21 cellular contexts compared by ENCODE assay signal in genomic region chr20:13449868-13450441, GRCh38.
DNase-seq lines count a peak whose midpoint lies in the region; ATAC-seq and TF ChIP-seq lines count a peak whose summit lies in the region.
"Had no signal": no experiment of that assay in that cellular context is flagged by ENCODE, and none has a peak within 500 bp of the region (broad histone marks: within the 10 kb centered on the region; RNA-seq: fewer than 3 reads in every experiment).

No MANE protein-coding gene starts in this region.

- H3K9me3 ChIP-seq in PC-3 (ENCODE audit: low read length): no peaks in the 10 kb centered on the region
- H3K9me3 ChIP-seq in right atrium auricular region: no peaks in the 10 kb centered on the region
- H3K9me3 ChIP-seq: BLaER1 treated with 17β-estradiol and CSF1 and Interleukin-3, amounts not matched to agents 10 nM and 100 nM; HAP-1; SJCRH30 had no signal

- intact Hi-C loops in PC-3 (cut with micrococcal nuclease): loop anchor here (10.0 kb wide), 1 partner anchor 325 kb away; no protein-coding TSS in a partner anchor

- no TSS peak for BruUV-seq in PC-3 (replicated peaks; lab: Mats Ljungman, UMichigan)

- CTCF ChIA-PET in PC-3 (lab: Charles Lee): no interaction called here

- no peak overlapping the region for H3K9ac ChIP-seq in PC-3 (ENCODE audit: low read length)
- H3K9ac ChIP-seq: BLaER1 treated with 17β-estradiol and CSF1 and Interleukin-3, amounts not matched to agents 10 nM and 100 nM had no signal

- H3K4me2 ChIP-seq in PC-3 (ENCODE audit: low read length): no peak overlapping the region
- H3K4me2 ChIP-seq: PC-9 had no signal

- H2AFZ ChIP-seq in PC-3 (ENCODE audit: low read length): no peak overlapping the region
- H2AFZ ChIP-seq: PC-9 had no signal

- H3K4me3 ChIP-seq in PC-3 (ENCODE audit: low read length) (no peak overlapping the region), choroid plexus epithelial cell (ENCODE audit: low read depth, low read length) (no peak overlapping the region), right atrium auricular region (no peak overlapping the region)
- H3K4me3 ChIP-seq: BLaER1 treated with 17β-estradiol and CSF1 and Interleukin-3, amounts not matched to agents 10 nM and 100 nM; HAP-1; PC-9; SJCRH30 had no signal

- H3K27me3 ChIP-seq in PC-3 (ENCODE audit: low read length) (no peaks in the 10 kb centered on the region), right atrium auricular region (no peaks in the 10 kb centered on the region)
- H3K27me3 ChIP-seq: BLaER1 treated with 17β-estradiol and CSF1 and Interleukin-3, amounts not matched to agents 10 nM and 100 nM; SJCRH30 had no signal

- H3F3A ChIP-seq in PC-3 (ENCODE audit: low read length, unreplicated experiment): no peaks in the 10 kb centered on the region

- H3K36me3 ChIP-seq in PC-3 (ENCODE audit: low read depth, low read length): no peaks in the 10 kb centered on the region
- no peaks in the 10 kb centered on the region for H3K36me3 ChIP-seq in right atrium auricular region
- H3K36me3 ChIP-seq: HAP-1, SJCRH30 had no signal

- no peak for TF ChIP-seq CTCF in PC-3 (conservative IDR thresholded peaks at IDR 0.05; ENCODE audit: low read depth, low read length)
- TF ChIP-seq CTCF in choroid plexus epithelial cell (conservative IDR thresholded peaks at IDR 0.05; ENCODE audit: low read depth, low read length): no peak
- no peak for TF ChIP-seq CTCF in right atrium auricular region (IDR thresholded peaks at IDR 0.05)

- POLR2A ChIA-PET in PC-3 (lab: Charles Lee; ENCODE audit: unreplicated experiment): no interaction called here

- no peaks in the 10 kb centered on the region for H3K79me2 ChIP-seq in PC-3 (ENCODE audit: low read length)

- peaks cover 12% of the 10 kb centered on the region for H3K4me1 ChIP-seq in PC-3 (ENCODE audit: insufficient read depth, low read length)
- H3K4me1 ChIP-seq in right atrium auricular region: no peaks in the 10 kb centered on the region
- H3K4me1 ChIP-seq: HAP-1, SJCRH30 had no signal

- no peaks in the 10 kb centered on the region for H3K9me2 ChIP-seq in PC-3 (replicated peaks; ENCODE audit: low read length)

- H3K27ac ChIP-seq in PC-3 (ENCODE audit: low read length) (no peak overlapping the region), right atrium auricular region (no peak overlapping the region)
- H3K27ac ChIP-seq: BLaER1 treated with 17β-estradiol and CSF1 and Interleukin-3, amounts not matched to agents 10 nM and 100 nM; PC-9; SJCRH30 had no signal

- DNase-seq in EL (peak; percentile 20), PC-3 (peak; percentile 56), choroid plexus epithelial cell (ENCODE audit: low read depth) (peak; percentile 35), iris pigment epithelial cell (ENCODE audit: low read depth) (peak; percentile 53), right atrium auricular region (ENCODE audit: low spot score) (no peak)
- DNase-seq: CD8-positive, alpha-beta memory T cell; DMS79 treated with DMSO at 0.1 percent for 48 hours; GDM1; KG1; NCI-H1417 treated with DMSO at 0.1 percent for 48 hours; NCI-H187 treated with DMSO at 0.1 percent for 48 hours; NCI-H345; NCI-H524 treated with DMSO at 0.1 percent for 48 hours; PC-9; SJCRH30 had no signal

- ATAC-seq in PC-3: peak; percentile 86
- ATAC-seq in GM21381 (IDR thresholded peaks at IDR 0.05; ENCODE audit: unreplicated experiment): no peak
- ATAC-seq in HG02678 (IDR thresholded peaks at IDR 0.05; ENCODE audit: unreplicated experiment): no peak
- no peak for ATAC-seq in HG02884 (IDR thresholded peaks at IDR 0.05; ENCODE audit: unreplicated experiment)
- ATAC-seq: HepG2 had no signal

- H4K20me1 ChIP-seq in PC-3 (ENCODE audit: low read length): no peaks in the 10 kb centered on the region
- H4K20me1 ChIP-seq: BLaER1 treated with 17β-estradiol and CSF1 and Interleukin-3, amounts not matched to agents 10 nM and 100 nM had no signal
